In genomic region chr1:1357871-1358432, GRCh38 we compare ENCODE assay signal across 11 cellular contexts. TPM values are rescaled to one million over a fixed set of nuclear protein-coding genes. Genes with fewer than 3 reads are reported as not detected.
A peak's percentile ranks its signal among the peaks of the same experiment; 100 is the strongest.
DNase-seq lines count a peak whose midpoint lies in the region; ATAC-seq and TF ChIP-seq lines count a peak whose summit lies in the region.
"Had no signal": no experiment of that assay in that cellular context is flagged by ENCODE, and none has a peak within 500 bp of the region (broad histone marks: within the 10 kb centered on the region; RNA-seq: fewer than 3 reads in every experiment).

No MANE protein-coding gene starts in this region.

- peaks cover 0 to 17% (median 0%) of the 10 kb centered on the region in 9 donors for H3K36me3 ChIP-seq in heart left ventricle
- peaks cover 0 to under 1% of the 10 kb centered on the region in 2 donors for H3K36me3 ChIP-seq in neuronal stem cell (replicated peaks in 1 of 2; ENCODE audit: control insufficient read depth in 2 of 2, insufficient read depth in 2 of 2, low read length in 2 of 2)

- H3K23ac ChIP-seq in neuronal stem cell (ENCODE audit: low read depth, low read length, poor library complexity): peak overlapping the region; percentile 96

- peak overlapping the region; percentile 44 for H3K9ac ChIP-seq in neuronal stem cell (ENCODE audit: low read depth, low read length, poor library complexity)

- DNase-seq in AG04450 (ENCODE audit: low read depth, low spot score) (no peak), heart left ventricle (peak in 3 of 5 donors; percentile 15 to 36 (median 26)), neuronal stem cell (ENCODE audit: low spot score) (no peak), NCI-H2029 (lab: John Stamatoyannopoulos, UW) (no peak), NCI-H69 (lab: John Stamatoyannopoulos, UW) (no peak), SK-N-DZ (ENCODE audit: low spot score) (no peak)
- DNase-seq: activated CD4-positive, alpha-beta T cell treated with anti-CD3 and anti-CD28 coated beads, Interleukin-2, amount 50 U/mL, for 48 hours; effector CD8-positive, alpha-beta T cell; NCI-H510A had no signal

- H3K79me1 ChIP-seq in neuronal stem cell (ENCODE audit: low read depth, low read length): peaks cover 3% of the 10 kb centered on the region

- H3K27me3 ChIP-seq in AG04450 (ENCODE audit: control insufficient read depth, insufficient read depth, low read length) (no peaks in the 10 kb centered on the region), heart left ventricle (peaks cover 4 to 52% (median 23%) of the 10 kb centered on the region in 9 donors), neuronal stem cell (ENCODE audit: control insufficient read depth in 3 of 3, insufficient read depth in 3 of 3, low read depth in 1 of 3, low read length in 3 of 3) (peaks cover 0 to 23% (median 14%) of the 10 kb centered on the region in 3 experiments)

- H3K4me3 ChIP-seq in AG04450 (ENCODE audit: low read depth, low read length) (peak overlapping the region; percentile 84), heart left ventricle (peak overlapping the region; percentile 6 to 81 (median 54)), neuronal stem cell (ENCODE audit: low read length in 2 of 2) (peak overlapping the region; percentile 16 to 39)

- no peak overlapping the region for H3K14ac ChIP-seq in neuronal stem cell (ENCODE audit: low read length)

- peak overlapping the region; percentile 79 for H4K91ac ChIP-seq in neuronal stem cell (ENCODE audit: low read depth, low read length, poor library complexity)

- peak overlapping the region; percentile 97 for H3K18ac ChIP-seq in neuronal stem cell (ENCODE audit: low read length)

- intact Hi-C loops in heart left ventricle (cut with DNase I): no loop called here

- H3K4me1 ChIP-seq in heart left ventricle (peaks cover 0 to 57% (median 30%) of the 10 kb centered on the region in 12 donors), neuronal stem cell (ENCODE audit: control insufficient read depth in 2 of 2, insufficient read depth in 1 of 2, low read depth in 1 of 2, low read length in 2 of 2) (peaks cover 54 to 57% of the 10 kb centered on the region in 2 donors)

- H3K27ac ChIP-seq in AG04450 (ENCODE audit: low read depth, low read length) (peak overlapping the region; percentile 99), heart left ventricle (peak overlapping the region; percentile 38 to 91 (median 80)), neuronal stem cell (replicated peaks; ENCODE audit: low read length) (no peak overlapping the region)

- TF ChIP-seq POLR2A in Raji (IDR thresholded peaks at IDR 0.05; ENCODE audit: insufficient read depth, low read depth, low read length) (0 out of 2 replicates have a peak, but pooled peaks have one; percentile 22), heart left ventricle (IDR thresholded peaks at IDR 0.05) (no peak)

- H2AFZ ChIP-seq in neuronal stem cell (ENCODE audit: low read length): peak overlapping the region; percentile 65

- peak overlapping the region; percentile 73 for H2BK12ac ChIP-seq in neuronal stem cell (ENCODE audit: low read length)

- peak overlapping the region; percentile 94 for H2AK5ac ChIP-seq in neuronal stem cell (ENCODE audit: low read depth, low read length)

- peak overlapping the region; percentile 14 for H3K4me2 ChIP-seq in neuronal stem cell (ENCODE audit: insufficient read depth, low read length, poor library complexity, severe bottlenecking)

- 15 to 20% (median 19%) methylated on average over 8 to 18 of the region's 18 CpGs for WGBS in heart left ventricle, 4 donors
- WGBS in neuronal stem cell (ENCODE audit: extremely low coverage in 2 of 2, insufficient read length in 2 of 2, insufficient replicate concordance in 1 of 2), 2 donors: no CpG with 5 or more reads among the region's 18 CpGs

- POLR2A ChIA-PET in AG04450 (lab: Yijun Ruan, JAX): interaction anchor here (0.9 to 2.4 kb wide), 3 partner anchors 10 to 17 kb away, joined by 3 to 16 read pairs (median 7); partner anchors contain the start of gene AURKAIP1

- CTCF ChIA-PET in AG04450 (lab: Charles Lee): no interaction called here

- peak overlapping the region; percentile 17 for H4K8ac ChIP-seq in neuronal stem cell (ENCODE audit: low read depth, low read length)

- H2BK5ac ChIP-seq in neuronal stem cell (ENCODE audit: low read length): peak overlapping the region; percentile 70

- TF ChIP-seq CTCF in AG04450 (IDR thresholded peaks at IDR 0.05; ENCODE audit: low read depth, low read length): no peak
- TF ChIP-seq CTCF in heart left ventricle (IDR thresholded peaks at IDR 0.05): no peak

- ATAC-seq in heart left ventricle (no peak), HG03135 (IDR thresholded peaks at IDR 0.05; ENCODE audit: unreplicated experiment) (no peak)

- peak overlapping the region; percentile 97 for H2BK15ac ChIP-seq in neuronal stem cell (ENCODE audit: low read length)

- H3K4ac ChIP-seq in neuronal stem cell (ENCODE audit: low read length): peak overlapping the region; percentile 93

- H2BK120ac ChIP-seq in neuronal stem cell (ENCODE audit: low read depth, low read length): peak overlapping the region; percentile 99

- H3K9me3 ChIP-seq in AG04450 (ENCODE audit: control insufficient read depth, insufficient read depth, low read length) (no peaks in the 10 kb centered on the region; the same call in 1 of the 2 replicates), heart left ventricle (no peaks in the 10 kb centered on the region), neuronal stem cell (replicated peaks in 1 of 2; ENCODE audit: control insufficient read depth in 2 of 2, insufficient read depth in 1 of 2, low read depth in 1 of 2, low read length in 2 of 2) (no peaks in the 10 kb centered on the region)

RNA-seq across cellular contexts. Expression of gene MXRA8, which starts 0.4 kb away (rescaled TPM):
- polyA plus RNA-seq in AG04450 (2011; rRNA removed): 186 and 275 TPM in 2 replicates
- polyA minus RNA-seq in AG04450 (2011; rRNA and poly(A)+ RNA removed): 171 and 233 TPM in 2 replicates
- 10 to 100 TPM; 10.5 to 49.3 (median 20.0) TPM for total RNA-seq in heart left ventricle
- polyA plus RNA-seq in heart left ventricle: 10 to 100 TPM; 17.7 to 19.5 TPM
- 14.0 TPM for polyA plus RNA-seq in neuronal stem cell (2013, experiment 1 of 2)
- polyA plus RNA-seq in neuronal stem cell (2013, experiment 2 of 2): 13.2 TPM
- polyA plus RNA-seq in SK-N-DZ (2014; cell fraction: cytosol; rRNA removed): 134 and 140 TPM in 2 replicates
- polyA plus RNA-seq in SK-N-DZ (2014; cell fraction: nucleus; rRNA removed): 385 and 502 TPM in 2 replicates

RNA-seq across cellular contexts. Expression of gene DVL1, which starts 8.7 kb away (rescaled TPM):
- polyA plus RNA-seq in AG04450 (2011; rRNA removed) (8.9 and 13.6 TPM in 2 replicates), heart left ventricle (100 to 1,000 TPM; 110 to 129 TPM)
- 7.7 and 9.2 TPM in 2 replicates for polyA minus RNA-seq in AG04450 (2011; rRNA and poly(A)+ RNA removed)
- total RNA-seq in heart left ventricle: 100 to 1,000 TPM in 3 of 9 donors, 10 to 100 TPM in 6; 75.3 to 177 (median 85.3) TPM
- polyA plus RNA-seq in neuronal stem cell (2013, experiment 1 of 2): 31.8 TPM
- 31.9 TPM for polyA plus RNA-seq in neuronal stem cell (2013, experiment 2 of 2)
- 38.4 and 48.5 TPM in 2 replicates for polyA plus RNA-seq in SK-N-DZ (2014; cell fraction: cytosol; rRNA removed)
- polyA plus RNA-seq in SK-N-DZ (2014; cell fraction: nucleus; rRNA removed): 268 and 305 TPM in 2 replicates

RNA-seq across cellular contexts. Expression of gene AURKAIP1, which starts 17.1 kb away (rescaled TPM):
- polyA plus RNA-seq in AG04450 (2011; rRNA removed) (54.3 and 71.2 TPM in 2 replicates), heart left ventricle (100 to 1,000 TPM; 268 to 465 TPM)
- 17.7 and 23.9 TPM in 2 replicates for polyA minus RNA-seq in AG04450 (2011; rRNA and poly(A)+ RNA removed)
- total RNA-seq in heart left ventricle: 100 to 1,000 TPM; 157 to 273 (median 188) TPM
- polyA plus RNA-seq in neuronal stem cell (2013, experiment 1 of 2): 61.8 TPM
- polyA plus RNA-seq in neuronal stem cell (2013, experiment 2 of 2): 60.5 TPM
- 141 and 178 TPM in 2 replicates for polyA plus RNA-seq in SK-N-DZ (2014; cell fraction: cytosol; rRNA removed)
- 162 and 257 TPM in 2 replicates for polyA plus RNA-seq in SK-N-DZ (2014; cell fraction: nucleus; rRNA removed)

RNA-seq across cellular contexts. Expression of gene TAS1R3, which starts 26.9 kb away (rescaled TPM):
- polyA plus RNA-seq in AG04450 (2011; rRNA removed): 0.10 and 0.11 TPM in 2 replicates
- polyA minus RNA-seq in AG04450 (2011; rRNA and poly(A)+ RNA removed): 0.04 and 0.09 TPM in 2 replicates
- total RNA-seq in heart left ventricle: under 1 TPM; 0.21 to 0.80 (median 0.38) TPM
- 1 to 10 TPM in 1 of 2 donors, under 1 TPM in 1; 0.24 to 1.3 TPM for polyA plus RNA-seq in heart left ventricle
- polyA plus RNA-seq in neuronal stem cell (2013, experiment 1 of 2): 0.14 TPM
- polyA plus RNA-seq in neuronal stem cell (2013, experiment 2 of 2): 0.12 TPM
- 0.07 and 0.33 TPM in 2 replicates for polyA plus RNA-seq in SK-N-DZ (2014; cell fraction: cytosol; rRNA removed)
- polyA plus RNA-seq in SK-N-DZ (2014; cell fraction: nucleus; rRNA removed): 0.54 and 0.69 TPM in 2 replicates

RNA-seq across cellular contexts. Expression of gene CPTP, which starts 33.4 kb away (rescaled TPM):
- polyA plus RNA-seq in AG04450 (2011; rRNA removed) (7.1 and 9.5 TPM in 2 replicates), heart left ventricle (100 to 1,000 TPM in 1 of 2 donors, 10 to 100 TPM in 1; 57.6 to 226 TPM)
- polyA minus RNA-seq in AG04450 (2011; rRNA and poly(A)+ RNA removed): 5.0 and 6.2 TPM in 2 replicates
- 100 to 1,000 TPM in 2 of 9 donors, 10 to 100 TPM in 7; 50.7 to 220 (median 72.4) TPM for total RNA-seq in heart left ventricle
- 9.4 TPM for polyA plus RNA-seq in neuronal stem cell (2013, experiment 1 of 2)
- polyA plus RNA-seq in neuronal stem cell (2013, experiment 2 of 2): 9.2 TPM
- polyA plus RNA-seq in SK-N-DZ (2014; cell fraction: cytosol; rRNA removed): 10.0 and 10.7 TPM in 2 replicates
- polyA plus RNA-seq in SK-N-DZ (2014; cell fraction: nucleus; rRNA removed): 5.8 and 6.7 TPM in 2 replicates

Comparison
In these comparisons a context has a peak if more than half of its experiments do, and no peak if none do; other contexts are left out.
1. DNase-seq: peak in heart left ventricle (3 of 5); none in AG04450 (single experiment), neuronal stem cell (single experiment), NCI-H2029 (single experiment), NCI-H69 (single experiment) and SK-N-DZ (single experiment).
2. H3K4me3 ChIP-seq: peak in every context shown above with its lines; median percentile 84 in AG04450; 54 in heart left ventricle; 28 in neuronal stem cell.